ENCODE assay signal across 1 cellular context in genomic region chr17:73231841-73232586, GRCh38.
A peak's percentile ranks its signal among the peaks of the same experiment; 100 is the strongest.
TF ChIP-seq lines count a peak whose summit lies in the region.

No MANE protein-coding gene starts in this region.

TF ChIP-seq in K562, 482 proteins besides CTCF, POLR2A, EP300 and RAD21 (continued from another document and continues in another):
- TF ChIP-seq RBM17 (IDR thresholded peaks at IDR 0.05; ENCODE audit: borderline replicate concordance, low read depth, low read length) (no peak), RAD51 (IDR thresholded peaks at IDR 0.05; ENCODE audit: borderline replicate concordance, low read depth) (no peak), ZNF408 (CRISPR knock-in tag; IDR thresholded peaks at IDR 0.05; ENCODE audit: low read depth) (no peak), ZNF277 (CRISPR knock-in tag; IDR thresholded peaks at IDR 0.05; ENCODE audit: borderline replicate concordance) (no peak), TCF3 (CRISPR knock-in tag; IDR thresholded peaks at IDR 0.05) (0 out of 2 replicates have a peak, but pooled peaks have one; percentile 15), HNRNPUL1 (IDR thresholded peaks at IDR 0.05; ENCODE audit: low read length) (no peak), ZEB2 (IDR thresholded peaks at IDR 0.05) (0 out of 2 replicates have a peak, but pooled peaks have one; percentile 18), ATF3 (IDR thresholded peaks at IDR 0.05) (no peak), ATF3 (CRISPR knock-in tag; conservative IDR thresholded peaks at IDR 0.05) (no peak), ZNF224 (CRISPR knock-in tag; IDR thresholded peaks at IDR 0.05) (no peak), ZBTB33 (CRISPR knock-in tag; IDR thresholded peaks at IDR 0.05) (no peak), POLR3G (IDR thresholded peaks at IDR 0.05; ENCODE audit: extremely low read depth, insufficient read length, insufficient replicate concordance) (no peak), ZNF124 (CRISPR knock-in tag; IDR thresholded peaks at IDR 0.05) (no peak), USF1 (CRISPR knock-in tag; IDR thresholded peaks at IDR 0.05) (no peak), PPARD (CRISPR knock-in tag; IDR thresholded peaks at IDR 0.05) (no peak), TFAM (CRISPR knock-in tag; conservative IDR thresholded peaks at IDR 0.05) (no peak), MTA3 (IDR thresholded peaks at IDR 0.05; ENCODE audit: borderline replicate concordance) (no peak; the same call in 1 of the 2 replicates), PREB (CRISPR knock-in tag; IDR thresholded peaks at IDR 0.05) (no peak), MBD1 (CRISPR knock-in tag; IDR thresholded peaks at IDR 0.05) (no peak), ZNF639 (CRISPR knock-in tag; conservative IDR thresholded peaks at IDR 0.05 in 1 of 2, IDR thresholded peaks at IDR 0.05 in 1 of 2) (no peak), E2F5 (CRISPR knock-in tag; IDR thresholded peaks at IDR 0.05) (no peak), CLOCK (CRISPR knock-in tag; IDR thresholded peaks at IDR 0.05; ENCODE audit: borderline replicate concordance) (no peak), RBM25 (IDR thresholded peaks at IDR 0.05; ENCODE audit: low read depth, low read length, severe bottlenecking) (no peak), HMBOX1 (IDR thresholded peaks at IDR 0.05) (no peak), FOXK1 (CRISPR knock-in tag; IDR thresholded peaks at IDR 0.05; ENCODE audit: borderline replicate concordance) (no peak), FOXP4 (CRISPR knock-in tag; IDR thresholded peaks at IDR 0.05; ENCODE audit: borderline replicate concordance) (no peak), RUNX1 (IDR thresholded peaks at IDR 0.05; ENCODE audit: low read depth) (no peak), NFYB (IDR thresholded peaks at IDR 0.05; ENCODE audit: extremely low read depth, insufficient read length) (no peak), ILK (tag; IDR thresholded peaks at IDR 0.05; ENCODE audit: borderline replicate concordance, low read depth) (no peak), BCOR (IDR thresholded peaks at IDR 0.05) (no peak; the same call in 1 of the 2 replicates), ZBED1 (IDR thresholded peaks at IDR 0.05) (no peak), ZBTB12 (CRISPR knock-in tag; IDR thresholded peaks at IDR 0.05) (no peak), RHOXF2B (CRISPR knock-in tag; conservative IDR thresholded peaks at IDR 0.05) (no peak), SMARCA4 (IDR thresholded peaks at IDR 0.05) (no peak), ZNF282 (CRISPR knock-in tag; IDR thresholded peaks at IDR 0.05) (no peak), PTBP1 (IDR thresholded peaks at IDR 0.05; ENCODE audit: low read depth, low read length) (no peak), CSDE1 (IDR thresholded peaks at IDR 0.05) (no peak), TCFL5 (CRISPR knock-in tag; conservative IDR thresholded peaks at IDR 0.05) (no peak), ZSCAN29 (IDR thresholded peaks at IDR 0.05) (no peak), IFI16 (CRISPR knock-in tag; IDR thresholded peaks at IDR 0.05) (no peak), NCOR1 (IDR thresholded peaks at IDR 0.05) (no peak), YBX1 (IDR thresholded peaks at IDR 0.05) (no peak), SMC3 (conservative IDR thresholded peaks at IDR 0.05; ENCODE audit: insufficient read depth, low read depth, low read length) (no peak), POLR2B (IDR thresholded peaks at IDR 0.05; ENCODE audit: low read depth, partially characterized antibody) (peak; percentile 65), IRF1 (CRISPR knock-in tag; IDR thresholded peaks at IDR 0.05; ENCODE audit: borderline replicate concordance) (no peak), MYC (IDR thresholded peaks at IDR 0.05; ENCODE audit: low read depth, low read length) (peak; percentile 47; the same call in 1 of the 2 replicates), MYC (CRISPR knock-in tag; IDR thresholded peaks at IDR 0.05; ENCODE audit: borderline replicate concordance, low read depth) (no peak), PHTF2 (CRISPR knock-in tag; IDR thresholded peaks at IDR 0.05) (no peak), ZNF699 (CRISPR knock-in tag; IDR thresholded peaks at IDR 0.05; ENCODE audit: insufficient replicate concordance) (no peak), ARID1B (IDR thresholded peaks at IDR 0.05) (peak; percentile 10; the same call in 1 of the 2 replicates), ZZZ3 (IDR thresholded peaks at IDR 0.05) (no peak)
